10 cellular contexts compared by ENCODE assay signal in genomic region chr6:159094444-159095252, GRCh38. TPM values are rescaled to one million over a fixed set of nuclear protein-coding genes. Genes with fewer than 3 reads are reported as not detected.
DNase-seq lines count a peak whose midpoint lies in the region; ATAC-seq and TF ChIP-seq lines count a peak whose summit lies in the region.
"Had no signal": no experiment of that assay in that cellular context is flagged by ENCODE, and none has a peak within 500 bp of the region (broad histone marks: within the 10 kb centered on the region; RNA-seq: fewer than 3 reads in every experiment).

No MANE protein-coding gene starts in this region.

- intact Hi-C loops in colonic mucosa (cut with DNase I): no loop called here

- no peaks in the 10 kb centered on the region for H3K79me2 ChIP-seq in DND-41 (ENCODE audit: insufficient read depth, low read length)

- H3K36me3 Mint-ChIP-seq in activated CD4-positive, alpha-beta memory T cell treated with anti-CD3 and anti-CD28 coated beads, Interleukin-2, amount 10 ng/mL, durations not matched to agents 7 days and 5 days (ENCODE audit: low read depth): peaks cover 6% of the 10 kb centered on the region
- H3K36me3 Mint-ChIP-seq in naive thymus-derived CD8-positive, alpha-beta T cell: no peaks in the 10 kb centered on the region

- no peak overlapping the region for H2AFZ ChIP-seq in DND-41 (ENCODE audit: low read depth, low read length)

- no peak overlapping the region for H3K27ac ChIP-seq in DND-41 (ENCODE audit: low read length)
- H3K27ac ChIP-seq in colonic mucosa: no peak overlapping the region

- H3K4me1 ChIP-seq in DND-41 (ENCODE audit: insufficient read depth, low read length): peaks cover 3% of the 10 kb centered on the region; the same call in 1 of the 2 replicates
- no peaks in the 10 kb centered on the region for H3K4me1 ChIP-seq in colonic mucosa

- H3K4me3 ChIP-seq in DND-41 (ENCODE audit: low read depth in 1 of 2, low read length in 2 of 2) (no peak overlapping the region), colonic mucosa (no peak overlapping the region)

- no peaks in the 10 kb centered on the region for H4K20me1 ChIP-seq in DND-41 (ENCODE audit: insufficient read depth, low read length)

- CTCF ChIA-PET in activated CD4-positive, alpha-beta memory T cell treated with anti-CD3 and anti-CD28 coated beads, Interleukin-2, amount 10 ng/mL, durations not matched to agents 7 days and 5 days (lab: Charles Lee): interaction anchor here (1.0 to 3.2 kb wide), 7 partner anchors 10 to 86 kb away, joined by 3 to 15 read pairs (median 6); partner anchors contain the start of gene TAGAP

- H3K27me3 ChIP-seq in DND-41 (ENCODE audit: insufficient read depth, low read length, poor library complexity) (no peaks in the 10 kb centered on the region), colonic mucosa (no peaks in the 10 kb centered on the region)

- TF ChIP-seq CTCF in DND-41 (IDR thresholded peaks at IDR 0.05; ENCODE audit: borderline replicate concordance, extremely low read depth, low read length, poor library complexity, severe bottlenecking) (no peak), colonic mucosa (IDR thresholded peaks at IDR 0.05) (no peak)

- H3K27ac Mint-ChIP-seq in activated CD4-positive, alpha-beta memory T cell treated with anti-CD3 and anti-CD28 coated beads, Interleukin-2, amount 10 ng/mL, durations not matched to agents 7 days and 5 days: peak overlapping the region; percentile 53
- peak overlapping the region; percentile 13 to 95 (median 83) for H3K27ac Mint-ChIP-seq in naive thymus-derived CD8-positive, alpha-beta T cell

- DNase-seq in DND-41 (peak; percentile 38), NOMO-1 treated with DMSO at 0.1 percent for 48 hours (lab: John Stamatoyannopoulos, UW; ENCODE audit: unreplicated experiment) (no peak), GM03348 (ENCODE audit: low spot score) (no peak), cortex of kidney (lab: John Stamatoyannopoulos, UW) (no peak), colonic mucosa (no peak)
- no peak for DNase-seq in activated CD4-positive, alpha-beta memory T cell treated with anti-CD3 and anti-CD28 coated beads, Interleukin-2, amount 10 ng/mL, durations not matched to agents 7 days and 5 days
- peak in 8 of 10 donors; percentile 19 to 69 (median 41) for DNase-seq in naive thymus-derived CD8-positive, alpha-beta T cell
- DNase-seq: Calu3, NCI-H446 treated with DMSO at 0.1 percent for 48 hours had no signal

- peaks cover 9% of the 10 kb centered on the region for H3K27me3 Mint-ChIP-seq in activated CD4-positive, alpha-beta memory T cell treated with anti-CD3 and anti-CD28 coated beads, Interleukin-2, amount 10 ng/mL, durations not matched to agents 7 days and 5 days
- no peaks in the 10 kb centered on the region for H3K27me3 Mint-ChIP-seq in naive thymus-derived CD8-positive, alpha-beta T cell

- H3K9me3 ChIP-seq in DND-41 (ENCODE audit: insufficient read depth, low read length, severe bottlenecking) (no peaks in the 10 kb centered on the region), colonic mucosa (no peaks in the 10 kb centered on the region)

- H3K9ac ChIP-seq in DND-41 (ENCODE audit: low read depth, low read length) (no peak overlapping the region), colonic mucosa (ENCODE audit: low read depth in 2 of 2, low read length in 2 of 2) (no peak overlapping the region)

- H3K36me3 ChIP-seq in DND-41 (ENCODE audit: insufficient read depth, low read length): no peaks in the 10 kb centered on the region
- no peaks in the 10 kb centered on the region for H3K36me3 ChIP-seq in colonic mucosa

- no peaks in the 10 kb centered on the region for H3K9me3 Mint-ChIP-seq in activated CD4-positive, alpha-beta memory T cell treated with anti-CD3 and anti-CD28 coated beads, Interleukin-2, amount 10 ng/mL, durations not matched to agents 7 days and 5 days
- no peaks in the 10 kb centered on the region for H3K9me3 Mint-ChIP-seq in naive thymus-derived CD8-positive, alpha-beta T cell

- POLR2A ChIA-PET in activated CD4-positive, alpha-beta memory T cell treated with anti-CD3 and anti-CD28 coated beads, Interleukin-2, amount 10 ng/mL, durations not matched to agents 7 days and 5 days (lab: Charles Lee): interaction anchor here (0.8 to 5.3 kb wide), 10 partner anchors 9 to 79 kb away, joined by 3 to 51 read pairs (median 4); partner anchors contain the start of gene TAGAP
- POLR2A ChIA-PET in naive thymus-derived CD8-positive, alpha-beta T cell (lab: Charles Lee): interaction anchor here (0.5 to 5.2 kb wide), 7 partner anchors 10 to 237 kb away, joined by 3 to 39 read pairs (median 4); partner anchors contain the start of gene TAGAP

- peak overlapping the region; percentile 49 for H3K4me3 Mint-ChIP-seq in activated CD4-positive, alpha-beta memory T cell treated with anti-CD3 and anti-CD28 coated beads, Interleukin-2, amount 10 ng/mL, durations not matched to agents 7 days and 5 days
- peak overlapping the region; percentile 16 to 76 (median 61) for H3K4me3 Mint-ChIP-seq in naive thymus-derived CD8-positive, alpha-beta T cell

- ATAC-seq in DND-41 (ENCODE audit: insufficient read depth, low read depth): peak; percentile 67
- peak; percentile 59 for ATAC-seq in HG02798 (IDR thresholded peaks at IDR 0.05; ENCODE audit: poor library complexity, unreplicated experiment)
- peak; percentile 48 to 70 for ATAC-seq in naive thymus-derived CD8-positive, alpha-beta T cell

- peaks cover 47% of the 10 kb centered on the region for H3K4me1 Mint-ChIP-seq in activated CD4-positive, alpha-beta memory T cell treated with anti-CD3 and anti-CD28 coated beads, Interleukin-2, amount 10 ng/mL, durations not matched to agents 7 days and 5 days
- peaks cover 25 to 64% (median 50%) of the 10 kb centered on the region in 4 donors for H3K4me1 Mint-ChIP-seq in naive thymus-derived CD8-positive, alpha-beta T cell

- H3K4me2 ChIP-seq in DND-41 (ENCODE audit: insufficient read depth, low read length): no peak overlapping the region

RNA-seq across cellular contexts. Expression of gene TAGAP, which starts 49.9 kb away (rescaled TPM):
- total RNA-seq in activated CD4-positive, alpha-beta memory T cell treated with anti-CD3 and anti-CD28 coated beads, Interleukin-2, amount 10 ng/mL, durations not matched to agents 7 days and 5 days: 10 to 100 TPM; 52.0 to 53.2 TPM
- 10 to 100 TPM; 54.5 to 56.9 TPM for total RNA-seq in naive thymus-derived CD8-positive, alpha-beta T cell
- 100 to 1,000 TPM in 1 of 3 donors, 10 to 100 TPM in 2; 97.4 to 111 (median 98.2) TPM for polyA plus RNA-seq in naive thymus-derived CD8-positive, alpha-beta T cell
- total RNA-seq in colonic mucosa: 1 to 10 TPM; 1.1 to 2.3 TPM

Comparison
In these comparisons a context has a peak if more than half of its experiments do, and no peak if none do; other contexts are left out.
1. DNase-seq: peak in DND-41 (single experiment) and naive thymus-derived CD8-positive, alpha-beta T cell (8 of 10); none in activated CD4-positive, alpha-beta memory T cell treated with anti-CD3 and anti-CD28 coated beads, Interleukin-2, amount 10 ng/mL, durations not matched to agents 7 days and 5 days (single experiment), NOMO-1 treated with DMSO at 0.1 percent for 48 hours (single experiment), GM03348 (single experiment), cortex of kidney (single experiment) and colonic mucosa (single experiment).
2. RNA of gene TAGAP, which starts 49.9 kb away (total RNA-seq): 54.5 to 56.9 TPM in naive thymus-derived CD8-positive, alpha-beta T cell and 52.0 to 53.2 TPM in activated CD4-positive, alpha-beta memory T cell treated with anti-CD3 and anti-CD28 coated beads, Interleukin-2, amount 10 ng/mL, durations not matched to agents 7 days and 5 days; 1.1 to 2.3 TPM in colonic mucosa; every median in the first group is over 10 times any median in the second.
3. Peak in every context shown above with its lines, with median percentiles within 50 percentile points of each other: ATAC-seq.